20 cellular contexts compared by ENCODE assay signal in genomic region chr18:44500820-44501670, GRCh38.
DNase-seq lines count a peak whose midpoint lies in the region; ATAC-seq and TF ChIP-seq lines count a peak whose summit lies in the region.
"Had no signal": no experiment of that assay in that cellular context is flagged by ENCODE, and none has a peak within 500 bp of the region (broad histone marks: within the 10 kb centered on the region; RNA-seq: fewer than 3 reads in every experiment).

No MANE protein-coding gene starts in this region.

- intact Hi-C loops in CD14-positive monocyte (cut with micrococcal nuclease): no loop called here

- peak overlapping the region; percentile 32 to 82 (median 68); a peak in 21 of 22 replicates for H3K4me2 ChIP-seq in BLaER1 treated with 17β-estradiol and CSF1 and Interleukin-3, amounts not matched to agents 10 nM and 100 nM
- H3K4me2 ChIP-seq in Loucy (ENCODE audit: low read depth, low read length, poor library complexity, severe bottlenecking) (peak overlapping the region; percentile 39), mesenchymal stem cell (ENCODE audit: low read length, poor library complexity, severe bottlenecking) (no peak overlapping the region)

- no peak overlapping the region for H2BK12ac ChIP-seq in mesenchymal stem cell (ENCODE audit: low read length in 2 of 2)

- 96% methylated on average over 2 of the region's 2 CpGs for WGBS in mesenchymal stem cell
- 9% methylated on average over 2 of the region's 2 CpGs for WGBS in thymus

- no peak overlapping the region for H3K4me3 Mint-ChIP-seq in CD14-positive monocyte
- H3K4me3 Mint-ChIP-seq: IgD-negative memory B cell had no signal

- H2AK5ac ChIP-seq in mesenchymal stem cell (ENCODE audit: low read length, severe bottlenecking): no peak overlapping the region

- peaks cover 25% of the 10 kb centered on the region for H3K4me1 Mint-ChIP-seq in CD14-positive monocyte

- H3K79me2 ChIP-seq in Loucy (ENCODE audit: insufficient read depth, low read length): no peaks in the 10 kb centered on the region

- no peaks in the 10 kb centered on the region for H3K9me2 ChIP-seq in Loucy (replicated peaks; ENCODE audit: low read depth, low read length)

- no peak overlapping the region for H4K91ac ChIP-seq in mesenchymal stem cell (ENCODE audit: low read length)

- H3K79me1 ChIP-seq in mesenchymal stem cell (replicated peaks; ENCODE audit: low read length, poor library complexity, severe bottlenecking): no peaks in the 10 kb centered on the region

- peaks cover 0 to 9% (median 0%) of the 10 kb centered on the region in 11 experiments; a peak in 5 of 22 replicates for H3K9me3 ChIP-seq in BLaER1 treated with 17β-estradiol and CSF1 and Interleukin-3, amounts not matched to agents 10 nM and 100 nM (replicated peaks in 1 of 11)
- H3K9me3 ChIP-seq in Loucy (ENCODE audit: insufficient read depth, low read depth, low read length): no peaks in the 10 kb centered on the region
- no peaks in the 10 kb centered on the region for H3K9me3 ChIP-seq in mesenchymal stem cell (ENCODE audit: control insufficient read depth, low read length)
- no peaks in the 10 kb centered on the region for H3K9me3 ChIP-seq in thymus (ENCODE audit: control insufficient read depth)
- H3K9me3 ChIP-seq: MG63, SJSA1 had no signal

- H3K9me3 Mint-ChIP-seq in CD14-positive monocyte: peaks cover 0 to 5% (median 0%) of the 10 kb centered on the region in 7 donors
- H3K9me3 Mint-ChIP-seq: IgD-negative memory B cell had no signal

- H2BK5ac ChIP-seq in mesenchymal stem cell (ENCODE audit: low read depth, low read length, poor library complexity, severe bottlenecking): no peak overlapping the region

- H4K8ac ChIP-seq in mesenchymal stem cell (ENCODE audit: low read length): no peak overlapping the region

- no peak overlapping the region for H3K18ac ChIP-seq in mesenchymal stem cell (ENCODE audit: low read depth in 1 of 2, low read length in 2 of 2)

- H3K23ac ChIP-seq in mesenchymal stem cell (ENCODE audit: low read length in 2 of 2): no peak overlapping the region

- H3K4ac ChIP-seq in mesenchymal stem cell (ENCODE audit: low read depth in 1 of 2, low read length in 2 of 2): no peak overlapping the region

- DNase-seq in mesenchymal stem cell (no peak), CD14-positive monocyte (ENCODE audit: low spot score) (no peak), left lobe of liver (ENCODE audit: low spot score) (no peak), H4 (ENCODE audit: low spot score) (no peak)
- DNase-seq: H7, Karpas-422, MG63, NCI-H1417, NCI-H1694 treated with DMSO at 0.1 percent for 48 hours, NCI-H2081 treated with DMSO at 0.1 percent for 48 hours, NCI-H2171 treated with DMSO at 0.1 percent for 48 hours, NCI-H446, NCI-H526, OCI-M1 had no signal

- H2BK15ac ChIP-seq in mesenchymal stem cell (ENCODE audit: low read depth, poor library complexity, severe bottlenecking): no peak overlapping the region

- TF ChIP-seq CTCF in Loucy (conservative IDR thresholded peaks at IDR 0.05; ENCODE audit: low read length) (no peak), CD14-positive monocyte (IDR thresholded peaks at IDR 0.05) (no peak)

- H3K4me1 ChIP-seq in BLaER1 treated with 17β-estradiol and CSF1 and Interleukin-3, amounts not matched to agents 10 nM and 100 nM: peaks cover 14 to 59% (median 48%) of the 10 kb centered on the region in 10 experiments
- H3K4me1 ChIP-seq in Loucy (ENCODE audit: insufficient read depth, low read length, poor library complexity, severe bottlenecking): peaks cover 18% of the 10 kb centered on the region
- H3K4me1 ChIP-seq in mesenchymal stem cell (ENCODE audit: control insufficient read depth, insufficient read depth, low read depth, low read length): no peaks in the 10 kb centered on the region
- H3K4me1 ChIP-seq in thymus (ENCODE audit: control insufficient read depth, insufficient read depth, low read length): peaks cover 22% of the 10 kb centered on the region
- H3K4me1 ChIP-seq: SJSA1 had no signal

- peak overlapping the region in 9 of 11 experiments; percentile 4 to 65 (median 47); a peak in 17 of 22 replicates for H3K27ac ChIP-seq in BLaER1 treated with 17β-estradiol and CSF1 and Interleukin-3, amounts not matched to agents 10 nM and 100 nM
- H3K27ac ChIP-seq in mesenchymal stem cell (ENCODE audit: low read length, poor library complexity, severe bottlenecking): peak overlapping the region; percentile 66
- peak overlapping the region; percentile 59 for H3K27ac ChIP-seq in thymus (ENCODE audit: low read depth)
- H3K27ac ChIP-seq: C4-2B, SJSA1 had no signal

- H2BK120ac ChIP-seq in mesenchymal stem cell (ENCODE audit: low read depth, low read length): no peak overlapping the region

- peak overlapping the region in 2 of 11 experiments; percentile 17 to 51; a peak in 6 of 22 replicates for H3K9ac ChIP-seq in BLaER1 treated with 17β-estradiol and CSF1 and Interleukin-3, amounts not matched to agents 10 nM and 100 nM
- no peak overlapping the region for H3K9ac ChIP-seq in Loucy (ENCODE audit: low read depth, low read length, poor library complexity, severe bottlenecking)
- no peak overlapping the region for H3K9ac ChIP-seq in mesenchymal stem cell (ENCODE audit: low read length)

- no peaks in the 10 kb centered on the region for H3F3A ChIP-seq in Loucy (ENCODE audit: low read depth)

- no peak for ATAC-seq in left lobe of liver

- peak overlapping the region in 1 of 7 donors; percentile 70 for H3K27ac Mint-ChIP-seq in CD14-positive monocyte
- H3K27ac Mint-ChIP-seq: IgD-negative memory B cell had no signal

- no peaks in the 10 kb centered on the region for H4K20me1 ChIP-seq in BLaER1 treated with 17β-estradiol and CSF1 and Interleukin-3, amounts not matched to agents 10 nM and 100 nM
- no peaks in the 10 kb centered on the region for H4K20me1 ChIP-seq in Loucy (ENCODE audit: insufficient read depth, low read length, poor library complexity, severe bottlenecking)

- H2AFZ ChIP-seq in Loucy (ENCODE audit: low read length) (no peak overlapping the region), mesenchymal stem cell (ENCODE audit: low read depth, low read length) (no peak overlapping the region)

- no peak overlapping the region for H3K4me3 ChIP-seq in BLaER1 treated with 17β-estradiol and CSF1 and Interleukin-3, amounts not matched to agents 10 nM and 100 nM
- no peak overlapping the region for H3K4me3 ChIP-seq in Loucy (ENCODE audit: low read length, poor library complexity, severe bottlenecking)
- H3K4me3 ChIP-seq in mesenchymal stem cell (ENCODE audit: insufficient read depth in 1 of 2, low read depth in 1 of 2, low read length in 2 of 2): no peak overlapping the region
- H3K4me3 ChIP-seq in thymus (ENCODE audit: low read length): peak overlapping the region; percentile 7
- H3K4me3 ChIP-seq: MG63, SJSA1 had no signal

- peaks cover 0 to 2% of the 10 kb centered on the region in 2 donors for H3K36me3 Mint-ChIP-seq in CD14-positive monocyte
- H3K36me3 Mint-ChIP-seq: IgD-negative memory B cell had no signal

- no peak overlapping the region for H3K14ac ChIP-seq in mesenchymal stem cell (ENCODE audit: low read length in 2 of 2)

- H3K27me3 Mint-ChIP-seq in CD14-positive monocyte (ENCODE audit: low read depth in 3 of 3): peaks cover 0 to 2% (median 0%) of the 10 kb centered on the region in 3 donors
- H3K27me3 Mint-ChIP-seq: IgD-negative memory B cell had no signal

- no peaks in the 10 kb centered on the region for H3K27me3 ChIP-seq in BLaER1 treated with 17β-estradiol and CSF1 and Interleukin-3, amounts not matched to agents 10 nM and 100 nM
- no peaks in the 10 kb centered on the region for H3K27me3 ChIP-seq in Loucy (ENCODE audit: insufficient read depth, low read length, poor library complexity, severe bottlenecking)
- no peaks in the 10 kb centered on the region for H3K27me3 ChIP-seq in mesenchymal stem cell (ENCODE audit: control insufficient read depth in 1 of 2, insufficient read depth in 1 of 2, low read length in 2 of 2)
- H3K27me3 ChIP-seq in thymus (ENCODE audit: control insufficient read depth, insufficient read depth): no peaks in the 10 kb centered on the region
- H3K27me3 ChIP-seq: MG63, SJSA1 had no signal

- H3K36me3 ChIP-seq in BLaER1 treated with 17β-estradiol and CSF1 and Interleukin-3, amounts not matched to agents 10 nM and 100 nM: no peaks in the 10 kb centered on the region
- no peaks in the 10 kb centered on the region for H3K36me3 ChIP-seq in Loucy (ENCODE audit: insufficient read depth, low read length)
- no peaks in the 10 kb centered on the region for H3K36me3 ChIP-seq in mesenchymal stem cell (ENCODE audit: control insufficient read depth in 1 of 2, insufficient read depth in 2 of 2, low read depth in 1 of 2, low read length in 2 of 2)
- no peaks in the 10 kb centered on the region for H3K36me3 ChIP-seq in thymus (ENCODE audit: control insufficient read depth, insufficient read depth)
- H3K36me3 ChIP-seq: MG63, SJSA1 had no signal
